Comparison of ENCODE assay signal across 1 cellular context in the genomic region with DNA sequence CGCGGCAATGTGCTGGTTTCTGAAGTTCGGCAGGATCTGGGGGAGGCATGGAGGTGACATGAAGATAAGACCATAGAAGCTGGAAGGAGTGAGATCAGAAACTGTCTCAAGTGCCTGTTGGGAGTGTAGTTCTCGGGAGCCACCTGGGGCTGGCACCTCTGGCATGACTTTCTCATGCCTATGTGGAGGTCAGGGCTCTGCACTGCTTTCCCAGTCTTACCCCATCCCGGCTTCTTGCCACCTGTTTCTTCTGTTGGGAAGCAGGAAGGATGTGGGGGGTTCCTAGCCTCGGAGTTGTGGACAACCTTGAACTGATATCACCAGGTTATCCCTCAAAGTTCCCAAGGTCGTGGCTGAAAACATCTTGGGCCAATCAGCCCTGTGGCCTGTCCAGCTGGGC.
TF ChIP-seq lines count a peak whose summit lies in the region.

No MANE protein-coding gene starts in this region.

TF ChIP-seq in K562, 482 proteins besides CTCF, POLR2A, EP300 and RAD21:
- peak; percentile 41 for TF ChIP-seq CBFA2T3 (IDR thresholded peaks at IDR 0.05)
- no peak for TF ChIP-seq ZNF75A (CRISPR knock-in tag; IDR thresholded peaks at IDR 0.05)
TF ChIP-seq in K562: peak in this region for 1.
